18 cellular contexts compared by ENCODE assay signal in the genomic region with DNA sequence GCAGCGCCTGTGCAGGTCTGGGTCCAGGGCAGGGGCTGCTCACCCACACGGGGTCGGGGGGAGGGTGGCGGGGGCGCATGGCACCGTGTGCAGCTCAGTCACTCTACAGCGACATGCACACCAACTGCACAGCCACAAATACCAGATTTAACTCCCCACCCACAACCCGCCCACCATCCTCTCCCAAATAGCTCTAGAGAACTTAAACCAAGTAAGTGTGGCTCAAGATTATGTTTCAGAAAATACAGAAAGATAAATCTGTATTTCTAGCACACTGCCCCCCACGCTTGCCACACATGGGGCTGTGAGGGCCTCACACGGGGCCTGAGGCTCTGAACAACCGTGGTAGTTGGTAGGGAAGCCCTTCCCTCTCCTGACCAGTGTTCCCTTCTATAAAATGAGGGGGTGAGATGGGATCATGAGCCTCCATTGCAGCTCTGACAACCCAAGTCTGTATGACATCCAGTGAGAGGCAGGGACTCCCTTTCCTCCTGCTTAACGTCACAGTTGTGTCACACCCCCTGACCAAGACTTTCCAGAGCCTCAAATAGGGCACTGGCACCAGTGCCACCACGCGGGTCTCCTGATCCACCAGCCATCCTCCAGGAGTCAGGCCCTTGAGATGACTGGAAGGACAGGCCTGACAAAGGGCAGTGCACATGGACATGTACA. TPM values are rescaled to one million over a fixed set of nuclear protein-coding genes. Genes with fewer than 3 reads are reported as not detected.
DNase-seq lines count a peak whose midpoint lies in the region; ATAC-seq, FAIRE-seq and TF ChIP-seq lines count a peak whose summit lies in the region.
"Had no signal": no experiment of that assay in that cellular context is flagged by ENCODE, and none has a peak within 500 bp of the region (broad histone marks: within the 10 kb centered on the region; RNA-seq: fewer than 3 reads in every experiment).

No MANE protein-coding gene starts in this region.

- H4K20me1 ChIP-seq in astrocyte (ENCODE audit: insufficient read depth, low read length) = peaks cover 4% of the 10 kb centered on the region

- H3K4me1 ChIP-seq in astrocyte (ENCODE audit: insufficient read depth, low read length) = peaks cover 12% of the 10 kb centered on the region
- H3K4me1 ChIP-seq: Peyer's patch had no signal

- in situ Hi-C loops in GM13976 (cut with MboI; ENCODE audit: low sequenced_read_pairs, unreplicated experiment) = no loop called here

- H3K27me3 Mint-ChIP-seq in astrocyte (ENCODE audit: low read depth, unreplicated experiment) = peaks cover 6% of the 10 kb centered on the region
- no peaks in the 10 kb centered on the region for H3K27me3 Mint-ChIP-seq in osteocyte (ENCODE audit: unreplicated experiment)

- H3K4me3 ChIP-seq in astrocyte (ENCODE audit: insufficient read depth, low read depth, low read length) = no peak overlapping the region
- H3K4me3 ChIP-seq: GM23338, MG63, Peyer's patch had no signal

- H3K9ac ChIP-seq in astrocyte (ENCODE audit: low read length) = no peak overlapping the region

- no peak overlapping the region for H3K27ac ChIP-seq in astrocyte (ENCODE audit: low read depth, low read length)
- H3K27ac ChIP-seq: Peyer's patch had no signal

- no peak overlapping the region for H2AFZ ChIP-seq in astrocyte (ENCODE audit: low read depth, low read length)
- H2AFZ ChIP-seq: GM23338 had no signal

- H3K36me3 Mint-ChIP-seq in astrocyte (ENCODE audit: low read depth, unreplicated experiment) (peaks cover 5% of the 10 kb centered on the region), osteocyte (ENCODE audit: unreplicated experiment) (peaks cover 2% of the 10 kb centered on the region)
- no peaks in the 10 kb centered on the region for H3K36me3 Mint-ChIP-seq in stimulated activated effector memory CD8-positive, alpha-beta T cell treated with anti-CD3 and anti-CD28 coated beads, Interleukin-12 subunit alpha, Interleukin-12 subunit beta, amount 100 ng/mL, for 72 hours

- no peak for ATAC-seq in stimulated activated effector memory CD8-positive, alpha-beta T cell treated with anti-CD3 and anti-CD28 coated beads, Interleukin-12 subunit alpha, Interleukin-12 subunit beta, amount 100 ng/mL, for 72 hours
- ATAC-seq: GM23338 had no signal

- no peaks in the 10 kb centered on the region for H3K9me3 ChIP-seq in astrocyte (ENCODE audit: insufficient read depth, low read depth, low read length)
- H3K9me3 ChIP-seq: MG63, Peyer's patch had no signal

- H3K9me3 Mint-ChIP-seq in astrocyte (ENCODE audit: unreplicated experiment) = no peaks in the 10 kb centered on the region
- no peaks in the 10 kb centered on the region for H3K9me3 Mint-ChIP-seq in stimulated activated effector memory CD8-positive, alpha-beta T cell treated with anti-CD3 and anti-CD28 coated beads, Interleukin-12 subunit alpha, Interleukin-12 subunit beta, amount 100 ng/mL, for 72 hours
- no peaks in the 10 kb centered on the region for H3K9me3 Mint-ChIP-seq in osteocyte (ENCODE audit: unreplicated experiment)
- H3K9me3 Mint-ChIP-seq: GM23338 had no signal

- H3K4me2 ChIP-seq in astrocyte (ENCODE audit: low read length) = no peak overlapping the region
- H3K4me2 ChIP-seq: GM23338 had no signal

- no peak overlapping the region for H3K4me3 Mint-ChIP-seq in astrocyte (ENCODE audit: unreplicated experiment)
- no peak overlapping the region for H3K4me3 Mint-ChIP-seq in stimulated activated effector memory CD8-positive, alpha-beta T cell treated with anti-CD3 and anti-CD28 coated beads, Interleukin-12 subunit alpha, Interleukin-12 subunit beta, amount 100 ng/mL, for 72 hours
- no peak overlapping the region for H3K4me3 Mint-ChIP-seq in osteocyte (ENCODE audit: unreplicated experiment)
- H3K4me3 Mint-ChIP-seq: GM23338 had no signal

- DNase-seq in GM13976 (ENCODE audit: low spot score) = peak; percentile 67
- DNase-seq in astrocyte (ENCODE audit: low read depth) = no peak
- peak; percentile 44 for DNase-seq in myocyte (ENCODE audit: low read depth)
- DNase-seq in stimulated activated effector memory CD8-positive, alpha-beta T cell treated with anti-CD3 and anti-CD28 coated beads, Interleukin-12 subunit alpha, Interleukin-12 subunit beta, amount 100 ng/mL, for 72 hours (ENCODE audit: low spot score in 2 of 2) = no peak
- no peak for DNase-seq in NCI-H226
- DNase-seq in osteocyte (ENCODE audit: extremely low spot score, unreplicated experiment) = no peak
- DNase-seq in NCI-H748 treated with DMSO at 0.1 percent for 48 hours (lab: John Stamatoyannopoulos, UW) = no peak
- DNase-seq: DND-41, HCEC 1CT, Kasumi-1, MG63, NCI-H1048, NCI-H1436, NCI-H1930, NCI-H446, NCI-H526 treated with DMSO at 0.1 percent for 48 hours, Peyer's patch had no signal

- H3K79me2 ChIP-seq in astrocyte (ENCODE audit: insufficient read depth, low read length) = no peaks in the 10 kb centered on the region

- H3K27ac Mint-ChIP-seq in astrocyte (ENCODE audit: unreplicated experiment) = peak overlapping the region; percentile 18
- H3K27ac Mint-ChIP-seq in stimulated activated effector memory CD8-positive, alpha-beta T cell treated with anti-CD3 and anti-CD28 coated beads, Interleukin-12 subunit alpha, Interleukin-12 subunit beta, amount 100 ng/mL, for 72 hours = peak overlapping the region; percentile 58
- H3K27ac Mint-ChIP-seq in osteocyte (ENCODE audit: unreplicated experiment) = no peak overlapping the region
- H3K27ac Mint-ChIP-seq: GM23338 had no signal

- H3K36me3 ChIP-seq in astrocyte (ENCODE audit: insufficient read depth, low read length) = no peaks in the 10 kb centered on the region
- H3K36me3 ChIP-seq: MG63, Peyer's patch had no signal

- no peaks in the 10 kb centered on the region for H3K27me3 ChIP-seq in astrocyte (ENCODE audit: insufficient read depth, low read length)
- H3K27me3 ChIP-seq: MG63, Peyer's patch had no signal

- H3K4me1 Mint-ChIP-seq in astrocyte (ENCODE audit: low read depth, unreplicated experiment) (peaks cover 10% of the 10 kb centered on the region), osteocyte (ENCODE audit: unreplicated experiment) (peaks cover 6% of the 10 kb centered on the region)
- H3K4me1 Mint-ChIP-seq in stimulated activated effector memory CD8-positive, alpha-beta T cell treated with anti-CD3 and anti-CD28 coated beads, Interleukin-12 subunit alpha, Interleukin-12 subunit beta, amount 100 ng/mL, for 72 hours = peaks cover 4% of the 10 kb centered on the region

- no peak for TF ChIP-seq CTCF in GM13976 (IDR thresholded peaks at IDR 0.05; ENCODE audit: borderline replicate concordance, control extremely low read depth, extremely low read depth, insufficient read depth, missing control alignments)
- TF ChIP-seq CTCF in astrocyte (IDR thresholded peaks at IDR 0.05; ENCODE audit: insufficient read depth, low read depth, low read length) = no peak
- TF ChIP-seq CTCF in osteocyte (IDR thresholded peaks at IDR 0.05) = no peak

- no peak for FAIRE-seq in astrocyte (lab: Jason Lieb, UNC)

RNA-seq across cellular contexts. Expression of gene POC1A, which starts 23.1 kb away (rescaled TPM):
- total RNA-seq in astrocyte (3.1 and 3.7 TPM in 2 replicates), myocyte (1.2 and 1.3 TPM in 2 replicates), osteocyte (4.9 and 5.1 TPM in 2 replicates)
- 2.8 TPM for polyA plus RNA-seq in myocyte (2012)

Comparison
In these comparisons a context has a peak if more than half of its experiments do, and no peak if none do; other contexts are left out.
1. DNase-seq: peak in GM13976 (single experiment) and myocyte (single experiment); none in astrocyte (single experiment), stimulated activated effector memory CD8-positive, alpha-beta T cell treated with anti-CD3 and anti-CD28 coated beads, Interleukin-12 subunit alpha, Interleukin-12 subunit beta, amount 100 ng/mL, for 72 hours (0 of 2), NCI-H226 (single experiment), osteocyte (single experiment) and NCI-H748 treated with DMSO at 0.1 percent for 48 hours (single experiment).